Comparison of ENCODE assay signal across 14 cellular contexts in genomic region chr1:204728045-204728444, GRCh38. TPM values are rescaled to one million over a fixed set of nuclear protein-coding genes. Genes with fewer than 3 reads are reported as not detected.
A peak's percentile ranks its signal among the peaks of the same experiment; 100 is the strongest.
DNase-seq lines count a peak whose midpoint lies in the region; ATAC-seq and TF ChIP-seq lines count a peak whose summit lies in the region.
"Had no signal": no experiment of that assay in that cellular context is flagged by ENCODE, and none has a peak within 500 bp of the region (broad histone marks: within the 10 kb centered on the region; RNA-seq: fewer than 3 reads in every experiment).

No MANE protein-coding gene starts in this region.

- H3K27me3 ChIP-seq in GM23338 (ENCODE audit: insufficient read depth) (0 out of 2 replicates have a peak, but pooled peaks cover 5% of the 10 kb centered on the region), PC-3 (ENCODE audit: low read length) (no peaks in the 10 kb centered on the region)
- H3K27me3 ChIP-seq: BLaER1 had no signal

- CTCF ChIA-PET in PC-3 (lab: Charles Lee), result interaction anchor here (0.5 kb wide), 1 partner anchor 335 kb away, joined by 3 read pairs; no protein-coding TSS in a partner anchor

- no TSS peak for BruUV-seq in PC-3 (replicated peaks; lab: Mats Ljungman, UMichigan)

- H3K4me3 ChIP-seq in GM23338 (no peak overlapping the region), PC-3 (ENCODE audit: low read length) (no peak overlapping the region)
- H3K4me3 ChIP-seq: BLaER1, GM12878, GM23248 had no signal

- H3K36me3 ChIP-seq in GM23338 (ENCODE audit: insufficient read depth) (no peaks in the 10 kb centered on the region), PC-3 (ENCODE audit: low read depth, low read length) (no peaks in the 10 kb centered on the region)
- H3K36me3 ChIP-seq: BLaER1 had no signal

- H3K79me2 ChIP-seq in GM23338 (replicated peaks; ENCODE audit: insufficient read depth) (no peaks in the 10 kb centered on the region), PC-3 (ENCODE audit: low read length) (no peaks in the 10 kb centered on the region)

- H3K4me3 Mint-ChIP-seq in GM23338, result no peak overlapping the region
- H3K4me3 Mint-ChIP-seq: CD8-positive, alpha-beta memory T cell had no signal

- H4K20me1 ChIP-seq in GM23338 (replicated peaks; ENCODE audit: insufficient read depth), result no peaks in the 10 kb centered on the region
- H4K20me1 ChIP-seq in PC-3 (ENCODE audit: low read length), result no peaks in the 10 kb centered on the region
- H4K20me1 ChIP-seq: BLaER1 had no signal

- H3K27ac ChIP-seq in GM23338 (ENCODE audit: low read depth), result no peak overlapping the region
- H3K27ac ChIP-seq in PC-3 (ENCODE audit: low read length), result peak overlapping the region; percentile 56
- H3K27ac ChIP-seq: BLaER1, GM23248 had no signal

- DNase-seq in GM23338 (ENCODE audit: low spot score) (no peak), PC-3 (no peak), ecto neural progenitor cell (ENCODE audit: low spot score) (peak; percentile 7), midbrain (lab: John Stamatoyannopoulos, UW) (no peak), DMS79 (lab: John Stamatoyannopoulos, UW) (no peak)
- DNase-seq: AML-193; Caco-2; CD8-positive, alpha-beta memory T cell; GM23248; H7 had no signal

- peaks cover 8% of the 10 kb centered on the region for H3K27me3 Mint-ChIP-seq in GM23338 (ENCODE audit: insufficient read depth, low read depth, poor library complexity)

- H3F3A ChIP-seq in GM23338 (replicated peaks; ENCODE audit: low read depth) (no peaks in the 10 kb centered on the region), PC-3 (ENCODE audit: low read length, unreplicated experiment) (no peaks in the 10 kb centered on the region)

- POLR2A ChIA-PET in PC-3 (lab: Charles Lee; ENCODE audit: unreplicated experiment), result no interaction called here

- H3K27ac Mint-ChIP-seq in GM23338, result no peak overlapping the region

- no peaks in the 10 kb centered on the region for H3K9me3 ChIP-seq in PC-3 (ENCODE audit: low read length)
- H3K9me3 ChIP-seq: BLaER1, Caco-2 had no signal

- ATAC-seq in GM23338, result no peak
- no peak for ATAC-seq in PC-3
- no peak for ATAC-seq in HG03139 (IDR thresholded peaks at IDR 0.05; ENCODE audit: unreplicated experiment)
- ATAC-seq: GM12878 had no signal

- no peak overlapping the region for H3K9ac ChIP-seq in PC-3 (ENCODE audit: low read length)
- H3K9ac ChIP-seq: BLaER1, GM23248 had no signal

- no peak for TF ChIP-seq CTCF in GM23338 (conservative IDR thresholded peaks at IDR 0.05; ENCODE audit: low read depth in 2 of 2)
- TF ChIP-seq CTCF in PC-3 (conservative IDR thresholded peaks at IDR 0.05; ENCODE audit: low read depth, low read length), result no peak

- H2AFZ ChIP-seq in GM23338 (0 out of 2 replicates have a peak overlapping the region, but pooled peaks have one; percentile 28), PC-3 (ENCODE audit: low read length) (0 out of 2 replicates have a peak overlapping the region, but pooled peaks have one; percentile 1)
- H2AFZ ChIP-seq: GM23248 had no signal

- no peaks in the 10 kb centered on the region for H3K36me3 Mint-ChIP-seq in GM23338 (ENCODE audit: low read depth)
- H3K36me3 Mint-ChIP-seq: CD8-positive, alpha-beta memory T cell had no signal

- intact Hi-C loops in PC-3 (cut with micrococcal nuclease), result no loop called here

- no peaks in the 10 kb centered on the region for H3K9me2 ChIP-seq in GM23338 (ENCODE audit: insufficient read depth)
- H3K9me2 ChIP-seq in PC-3 (replicated peaks; ENCODE audit: low read length), result no peaks in the 10 kb centered on the region

- no peaks in the 10 kb centered on the region for H3K9me3 Mint-ChIP-seq in GM23338
- H3K9me3 Mint-ChIP-seq: CD8-positive, alpha-beta memory T cell had no signal

- H3K4me2 ChIP-seq in GM23338 (no peak overlapping the region), PC-3 (ENCODE audit: low read length) (peak overlapping the region; percentile 40)
- H3K4me2 ChIP-seq: BLaER1 had no signal

- H3K4me1 Mint-ChIP-seq in GM23338, result peaks cover 24% of the 10 kb centered on the region
- H3K4me1 Mint-ChIP-seq: CD8-positive, alpha-beta memory T cell had no signal

- peaks cover 15% of the 10 kb centered on the region; the same call in 1 of the 2 replicates for H3K4me1 ChIP-seq in GM23338 (ENCODE audit: insufficient read depth)
- H3K4me1 ChIP-seq in PC-3 (ENCODE audit: insufficient read depth, low read length), result peaks cover 52% of the 10 kb centered on the region
- H3K4me1 ChIP-seq: BLaER1 had no signal

TF ChIP-seq in GM23338, 12 proteins besides CTCF, POLR2A, EP300 and RAD21:
- no peak for TF ChIP-seq ZNF114 (CRISPR knock-in tag; IDR thresholded peaks at IDR 0.05)
- TF ChIP-seq ZNF462 (CRISPR knock-in tag; IDR thresholded peaks at IDR 0.05), result no peak
- TF ChIP-seq ZNF331 (CRISPR knock-in tag; IDR thresholded peaks at IDR 0.05; ENCODE audit: low read depth), result no peak

RNA-seq across cellular contexts. Expression of gene LRRN2, which starts 42.5 kb away (rescaled TPM):
- 2.0 and 2.6 TPM in 2 replicates for total RNA-seq in GM23338 (2014; rRNA removed; shearing (Covaris generic))
- polyA plus RNA-seq in GM23338 (2016; fragmentation: Nextera tagmentation; extraction: Ambion mirVana), result 0.74 and 0.78 TPM in 2 replicates
- 5.0 and 9.0 TPM in 2 replicates for total RNA-seq in PC-3 (2014; rRNA removed)
- total RNA-seq: A673; Caco-2; CD8-positive, alpha-beta memory T cell; GM12878 had no signal
- polyA plus RNA-seq: CD8-positive, alpha-beta memory T cell; GM12878; GM23248 had no signal
